1 cellular context compared by ENCODE assay signal in the genomic region with DNA sequence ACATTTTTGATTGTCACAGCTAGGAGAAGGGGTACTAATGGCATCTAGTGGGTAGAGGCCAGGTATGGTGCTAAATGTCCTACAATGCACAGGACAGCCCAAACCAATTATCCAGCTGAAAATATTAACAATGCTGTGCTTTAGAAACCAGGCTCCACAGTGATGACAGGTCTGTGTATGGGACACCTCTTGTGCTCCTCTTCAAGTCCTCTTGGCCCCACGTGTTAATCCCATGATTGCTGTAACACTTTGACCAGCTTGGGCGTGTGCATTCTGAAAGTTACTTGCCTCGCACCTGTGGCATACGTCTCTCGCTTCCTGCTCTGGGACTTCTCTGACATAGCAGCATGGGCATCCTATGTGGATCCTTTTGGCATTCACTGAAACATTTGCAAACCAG. TPM values are rescaled to one million over a fixed set of nuclear protein-coding genes. Genes with fewer than 3 reads are reported as not detected.
"Had no signal": no experiment of that assay in that cellular context is flagged by ENCODE, and none has a peak within 500 bp of the region (broad histone marks: within the 10 kb centered on the region; RNA-seq: fewer than 3 reads in every experiment).

No MANE protein-coding gene starts in this region.

RNA-seq across cellular contexts. Expression of a gene that starts 29.3 kb away (rescaled TPM):
- polyA plus RNA-seq: naive thymus-derived CD4-positive, alpha-beta T cell had no signal
